ENCODE assay signal across 10 cellular contexts in the genomic region with DNA sequence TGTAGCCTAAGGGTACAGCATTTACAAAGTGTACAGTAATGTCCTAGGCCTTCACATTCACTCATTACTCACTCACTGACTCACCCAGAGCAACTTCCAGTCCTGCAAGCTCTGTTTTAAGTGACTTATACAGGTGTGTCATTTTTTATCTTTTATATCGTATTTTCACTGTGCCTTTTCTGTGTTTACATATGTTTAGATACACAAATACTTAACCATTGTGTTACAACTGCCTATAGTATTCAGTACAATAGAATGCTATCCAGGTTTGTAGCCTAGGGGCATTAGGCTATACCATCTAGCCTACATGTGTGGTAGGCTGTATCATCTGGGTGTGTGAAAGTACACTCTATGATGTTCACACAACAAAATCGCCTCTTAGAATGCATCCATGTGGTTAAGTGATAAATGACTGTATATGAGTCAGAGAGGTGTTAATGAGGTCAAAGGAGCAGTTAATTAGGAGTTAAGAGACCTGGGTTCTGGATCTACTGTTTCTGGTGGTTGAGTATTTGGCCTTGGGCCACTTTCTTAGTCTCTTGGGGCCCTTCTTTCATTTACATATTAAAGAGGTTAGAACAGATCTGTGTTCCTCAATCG.
A peak's percentile ranks its signal among the peaks of the same experiment; 100 is the strongest.
DNase-seq lines count a peak whose midpoint lies in the region; ATAC-seq and TF ChIP-seq lines count a peak whose summit lies in the region.
"Had no signal": no experiment of that assay in that cellular context is flagged by ENCODE, and none has a peak within 500 bp of the region (broad histone marks: within the 10 kb centered on the region; RNA-seq: fewer than 3 reads in every experiment).

No MANE protein-coding gene starts in this region.

- H3K4me3 ChIP-seq in fibroblast of lung (replicated peaks in 1 of 4; ENCODE audit: control extremely low read depth in 1 of 4, insufficient read depth in 1 of 4, low read depth in 3 of 4, low read length in 4 of 4): no peak overlapping the region
- no peak overlapping the region for H3K4me3 ChIP-seq in H7 (ENCODE audit: insufficient read depth, low read depth, low read length)
- H3K4me3 ChIP-seq: hepatocyte had no signal

- ATAC-seq in GM18867 (IDR thresholded peaks at IDR 0.05; ENCODE audit: unreplicated experiment): peak; percentile 74

- H3K9ac ChIP-seq in fibroblast of lung (ENCODE audit: insufficient read depth, low read length): no peak overlapping the region

- H4K20me1 ChIP-seq in fibroblast of lung (ENCODE audit: control insufficient read depth, extremely low read depth, insufficient read depth, low read length): no peaks in the 10 kb centered on the region

- H3K27me3 ChIP-seq in fibroblast of lung (ENCODE audit: control insufficient read depth, insufficient read depth, low read length) (no peaks in the 10 kb centered on the region), H7 (ENCODE audit: control insufficient read depth, insufficient read depth, low read length) (peaks cover 69% of the 10 kb centered on the region)
- H3K27me3 ChIP-seq: hepatocyte had no signal

- no peak for TF ChIP-seq CTCF in 22Rv1 (IDR thresholded peaks at IDR 0.05)
- TF ChIP-seq CTCF in fibroblast of lung (conservative IDR thresholded peaks at IDR 0.05 in 1 of 2, IDR thresholded peaks at IDR 0.05 in 1 of 2; ENCODE audit: low read depth in 1 of 2, low read length in 2 of 2): no peak

- no peaks in the 10 kb centered on the region for H3K79me2 ChIP-seq in fibroblast of lung (ENCODE audit: control insufficient read depth, insufficient read depth, low read length)
- H3K79me2 ChIP-seq: hepatocyte had no signal

- DNase-seq in NCI-H748 treated with DMSO at 0.1 percent for 48 hours (lab: John Stamatoyannopoulos, UW): peak; percentile 84
- peak; percentile 20 to 79 for DNase-seq in fibroblast of lung (ENCODE audit: low read depth in 2 of 2)
- no peak for DNase-seq in H7
- DNase-seq in NCI-H446 (lab: John Stamatoyannopoulos, UW): no peak
- no peak for DNase-seq in NOMO-1 treated with dmso at 0.1 percent for 144 hours (lab: John Stamatoyannopoulos, UW; ENCODE audit: unreplicated experiment)
- no peak for DNase-seq in foreskin melanocyte

- no peaks in the 10 kb centered on the region for H3K36me3 ChIP-seq in fibroblast of lung (ENCODE audit: control insufficient read depth, insufficient read depth, low read length)
- no peaks in the 10 kb centered on the region for H3K36me3 ChIP-seq in H7 (replicated peaks; ENCODE audit: control insufficient read depth, insufficient read depth, low read length)

- H2AFZ ChIP-seq in fibroblast of lung (ENCODE audit: low read length): no peak overlapping the region
- H2AFZ ChIP-seq: hepatocyte had no signal

- H3K4me1 ChIP-seq in fibroblast of lung (ENCODE audit: control insufficient read depth, extremely low read depth, insufficient read depth, low read length): no peaks in the 10 kb centered on the region

- 0 out of 2 replicates have a peak overlapping the region, but pooled peaks have one; percentile 6 for H3K27ac ChIP-seq in 22Rv1
- H3K27ac ChIP-seq in fibroblast of lung (ENCODE audit: insufficient read depth, low read length): no peak overlapping the region
- H3K27ac ChIP-seq: C4-2B, hepatocyte had no signal

- no peak overlapping the region for H3K4me2 ChIP-seq in fibroblast of lung (ENCODE audit: extremely low read depth, insufficient read depth, low read length)
- H3K4me2 ChIP-seq: hepatocyte had no signal

- no peaks in the 10 kb centered on the region for H3K9me3 ChIP-seq in fibroblast of lung (ENCODE audit: control insufficient read depth, insufficient read depth, low read depth, low read length)

Comparison
In these comparisons a context has a peak if more than half of its experiments do, and no peak if none do; other contexts are left out.
1. DNase-seq: peak in NCI-H748 treated with DMSO at 0.1 percent for 48 hours (single experiment) and fibroblast of lung (2 of 2); none in H7 (single experiment), NCI-H446 (0 of 2), NOMO-1 treated with dmso at 0.1 percent for 144 hours (single experiment) and foreskin melanocyte (single experiment).